Comparison of ENCODE assay signal across 19 cellular contexts in genomic region chr10:96663794-96664193, GRCh38. TPM values are rescaled to one million over a fixed set of nuclear protein-coding genes. Genes with fewer than 3 reads are reported as not detected.
A peak's percentile ranks its signal among the peaks of the same experiment; 100 is the strongest.
DNase-seq lines count a peak whose midpoint lies in the region; ATAC-seq, FAIRE-seq and TF ChIP-seq lines count a peak whose summit lies in the region.
"Had no signal": no experiment of that assay in that cellular context is flagged by ENCODE, and none has a peak within 500 bp of the region (broad histone marks: within the 10 kb centered on the region; RNA-seq: fewer than 3 reads in every experiment).

No MANE protein-coding gene starts in this region.

- H4K20me1 ChIP-seq in BLaER1 treated with 17β-estradiol and CSF1 and Interleukin-3, amounts not matched to agents 10 nM and 100 nM, result peaks cover 5 to 97% (median 95%) of the 10 kb centered on the region in 11 experiments; a peak in 19 of 22 replicates
- H4K20me1 ChIP-seq in GM23248 (ENCODE audit: insufficient read depth), result no peaks in the 10 kb centered on the region

- peak overlapping the region in 9 of 11 experiments; percentile 10 to 61 (median 48); a peak in 12 of 22 replicates for H3K27ac ChIP-seq in BLaER1 treated with 17β-estradiol and CSF1 and Interleukin-3, amounts not matched to agents 10 nM and 100 nM
- H3K27ac ChIP-seq in right lobe of liver, result peak overlapping the region; percentile 47 to 82 (median 54)
- H3K27ac ChIP-seq in small intestine (ENCODE audit: low read depth in 1 of 2, low read length in 1 of 2), result no peak overlapping the region
- no peak overlapping the region for H3K27ac ChIP-seq in GM23248
- H3K27ac ChIP-seq: BLaER1, RWPE1 had no signal

- H3F3A ChIP-seq in GM23248 (ENCODE audit: insufficient read depth), result peaks cover 14% of the 10 kb centered on the region; the same call in 1 of the 2 replicates

- intact Hi-C loops in right lobe of liver (cut with DNase I), result no loop called here

- H3K36me3 ChIP-seq in BLaER1 treated with 17β-estradiol and CSF1 and Interleukin-3, amounts not matched to agents 10 nM and 100 nM, result peaks cover 46 to 96% (median 76%) of the 10 kb centered on the region in 11 experiments
- H3K36me3 ChIP-seq in adipocyte (ENCODE audit: control insufficient read depth, insufficient read depth, low read length, severe bottlenecking) (no peaks in the 10 kb centered on the region), right lobe of liver (no peaks in the 10 kb centered on the region), small intestine (ENCODE audit: control insufficient read depth in 2 of 2, insufficient read depth in 2 of 2, low read length in 2 of 2) (no peaks in the 10 kb centered on the region), GM23248 (ENCODE audit: low read depth) (no peaks in the 10 kb centered on the region)

- TF ChIP-seq CTCF in right lobe of liver (IDR thresholded peaks at IDR 0.05), result no peak

- H3K9ac ChIP-seq in BLaER1 treated with 17β-estradiol and CSF1 and Interleukin-3, amounts not matched to agents 10 nM and 100 nM, result peak overlapping the region in 3 of 11 experiments; percentile 10 to 37 (median 23); a peak in 2 of 22 replicates
- H3K9ac ChIP-seq in adipocyte (ENCODE audit: low read length), result peak overlapping the region; percentile 58
- no peak overlapping the region for H3K9ac ChIP-seq in GM23248
- H3K9ac ChIP-seq: BLaER1 had no signal

- peak overlapping the region in 10 of 11 experiments; percentile 57 to 91 (median 78); a peak in 15 of 22 replicates for H3K4me2 ChIP-seq in BLaER1 treated with 17β-estradiol and CSF1 and Interleukin-3, amounts not matched to agents 10 nM and 100 nM
- no peak overlapping the region for H3K4me2 ChIP-seq in GM23248 (ENCODE audit: unreplicated experiment)

- in situ Hi-C loops in GM23248 (cut with MboI), result no loop called here
- in situ Hi-C loops in ACHN (cut with HindIII; ENCODE audit: low pct_ligation_motif_present, low pct_unique_long_range_greater_than_20kb, low sequenced_read_pairs), result no loop called here

- TF ChIP-seq POLR2A in right lobe of liver (IDR thresholded peaks at IDR 0.05), result no peak

- no peak overlapping the region for H2AFZ ChIP-seq in GM23248

- no peak for DNase-seq in adipocyte (ENCODE audit: low read depth)
- DNase-seq in right lobe of liver, result no peak
- peak; percentile 73 for DNase-seq in small intestine
- no peak for DNase-seq in GM23248
- no peak for DNase-seq in NCI-H146 treated with DMSO at 0.1 percent for 48 hours (lab: John Stamatoyannopoulos, UW; ENCODE audit: unreplicated experiment)
- no peak for DNase-seq in stimulated activated CD4-positive, alpha-beta T cell treated with anti-CD3 and anti-CD28 coated beads, Interleukin-1b, Interleukin-23, amount 100 ng/mL, for 48 hours
- no peak for DNase-seq in ACHN
- DNase-seq: NCI-H1417 treated with DMSO at 0.1 percent for 48 hours, NCI-H2029, NCI-H345, NCI-H524 treated with DMSO at 0.1 percent for 48 hours, PC-3, SIG-M5 had no signal

- no peak overlapping the region for H3K4me3 ChIP-seq in BLaER1 treated with 17β-estradiol and CSF1 and Interleukin-3, amounts not matched to agents 10 nM and 100 nM
- H3K4me3 ChIP-seq in adipocyte (ENCODE audit: low read length) (no peak overlapping the region), right lobe of liver (no peak overlapping the region), small intestine (ENCODE audit: low read depth in 1 of 2, low read length in 2 of 2) (no peak overlapping the region), GM23248 (no peak overlapping the region)
- H3K4me3 ChIP-seq: BLaER1, K562 had no signal

- no peaks in the 10 kb centered on the region for H3K27me3 ChIP-seq in BLaER1 treated with 17β-estradiol and CSF1 and Interleukin-3, amounts not matched to agents 10 nM and 100 nM
- H3K27me3 ChIP-seq in adipocyte (replicated peaks; ENCODE audit: control insufficient read depth, insufficient read depth, low read length) (no peaks in the 10 kb centered on the region), right lobe of liver (no peaks in the 10 kb centered on the region), small intestine (ENCODE audit: control insufficient read depth in 2 of 2, insufficient read depth in 2 of 2, low read length in 2 of 2) (no peaks in the 10 kb centered on the region), GM23248 (replicated peaks; ENCODE audit: insufficient read depth) (no peaks in the 10 kb centered on the region)
- H3K27me3 ChIP-seq: BLaER1 had no signal

- H3K79me2 ChIP-seq in GM23248 (ENCODE audit: insufficient read depth), result no peaks in the 10 kb centered on the region

- peak; percentile 76 to 96 (median 89) for ATAC-seq in right lobe of liver
- ATAC-seq: K562, PC-3 had no signal

- H3K9me2 ChIP-seq in GM23248 (ENCODE audit: insufficient read depth), result no peaks in the 10 kb centered on the region

- H3K4me1 ChIP-seq in BLaER1 treated with 17β-estradiol and CSF1 and Interleukin-3, amounts not matched to agents 10 nM and 100 nM, result peaks cover 55 to 98% (median 79%) of the 10 kb centered on the region in 10 experiments
- H3K4me1 ChIP-seq in adipocyte (ENCODE audit: control insufficient read depth, insufficient read depth, low read length) (peaks cover 11% of the 10 kb centered on the region), right lobe of liver (peaks cover 0 to 69% (median 26%) of the 10 kb centered on the region in 4 donors), small intestine (ENCODE audit: control insufficient read depth in 2 of 2, insufficient read depth in 1 of 2, low read depth in 1 of 2, low read length in 1 of 2) (peaks cover 0 to 3% of the 10 kb centered on the region in 2 donors), GM23248 (ENCODE audit: insufficient read depth) (peaks cover 11% of the 10 kb centered on the region; the same call in 1 of the 2 replicates)

- FAIRE-seq in small intestine (lab: Jason Lieb, UNC), result no peak
- FAIRE-seq: D721Med, H1, K562 had no signal

- H3K9me3 ChIP-seq in BLaER1 treated with 17β-estradiol and CSF1 and Interleukin-3, amounts not matched to agents 10 nM and 100 nM (replicated peaks in 1 of 11), result peaks cover 0 to 11% (median 0%) of the 10 kb centered on the region in 11 experiments; a peak in 4 of 22 replicates
- H3K9me3 ChIP-seq in adipocyte (ENCODE audit: control insufficient read depth, low read length), result no peaks in the 10 kb centered on the region
- no peaks in the 10 kb centered on the region for H3K9me3 ChIP-seq in right lobe of liver
- H3K9me3 ChIP-seq in small intestine (ENCODE audit: control insufficient read depth, low read depth), result no peaks in the 10 kb centered on the region
- no peaks in the 10 kb centered on the region for H3K9me3 ChIP-seq in GM23248 (ENCODE audit: low read depth)

RNA-seq across cellular contexts. Expression of gene PIK3AP1, which starts 56.5 kb away (rescaled TPM):
- total RNA-seq in right lobe of liver, result 100 to 1,000 TPM in 4 of 6 experiments, 10 to 100 TPM in 2; 36.2 to 197 (median 141) TPM
- polyA plus RNA-seq in small intestine (1 to 10 TPM; 5.6 to 9.2 (median 7.4) TPM), GM23248 (2016; fragmentation: Nextera tagmentation; extraction: Ambion mirVana) (0.11 TPM in 1 of 2 replicates, not detected in the other)
- not detected in 2 replicates for total RNA-seq in GM23248 (2014; rRNA removed; shearing (Covaris generic))

Comparison
In these comparisons a context has a peak if more than half of its experiments do, and no peak if none do; other contexts are left out.
1. H3K27ac ChIP-seq: peak in BLaER1 treated with 17β-estradiol and CSF1 and Interleukin-3, amounts not matched to agents 10 nM and 100 nM (9 of 11) and right lobe of liver (3 of 3); none in small intestine (0 of 2) and GM23248 (single experiment).
2. RNA of gene PIK3AP1, which starts 56.5 kb away (total RNA-seq): 36.2 to 197 TPM in right lobe of liver; not detected in GM23248; every median in the first group is over 10 times any median in the second.